ENCODE assay signal across 8 cellular contexts in genomic region chr7:158828343-158829020, GRCh38. TPM values are rescaled to one million over a fixed set of nuclear protein-coding genes. Genes with fewer than 3 reads are reported as not detected.
DNase-seq lines count a peak whose midpoint lies in the region; ATAC-seq and TF ChIP-seq lines count a peak whose summit lies in the region.

No MANE protein-coding gene starts in this region.

- peaks cover 46% of the 10 kb centered on the region for H3K4me1 Mint-ChIP-seq in activated CD4-positive, alpha-beta T cell treated with anti-CD3 and anti-CD28 coated beads, Interleukin-2, amount 10 ng/mL, durations not matched to agents 24 days and 14 days
- H3K4me1 Mint-ChIP-seq in MCF 10A (ENCODE audit: insufficient read depth, unreplicated experiment): peaks cover 15% of the 10 kb centered on the region

- 1 to 2% (median 1%) methylated on average over 50 to 74 of the region's 74 CpGs for WGBS in spleen, 5 donors

- no peaks in the 10 kb centered on the region for H3K27me3 ChIP-seq in spleen (replicated peaks in 1 of 7)

- H3K36me3 ChIP-seq in spleen: no peaks in the 10 kb centered on the region

- H3K27ac ChIP-seq in spleen: peak overlapping the region; percentile 96 to 100 (median 99)

- H3K36me3 Mint-ChIP-seq in activated CD4-positive, alpha-beta T cell treated with anti-CD3 and anti-CD28 coated beads, Interleukin-2, amount 10 ng/mL, durations not matched to agents 24 days and 14 days (ENCODE audit: low read depth): peaks cover 15% of the 10 kb centered on the region
- H3K36me3 Mint-ChIP-seq in MCF 10A (ENCODE audit: insufficient read depth, unreplicated experiment): peaks cover 22% of the 10 kb centered on the region

- ATAC-seq in HG02763 (IDR thresholded peaks at IDR 0.05; ENCODE audit: unreplicated experiment) (no peak), GM19467 (IDR thresholded peaks at IDR 0.05; ENCODE audit: unreplicated experiment) (no peak)

- H3K27me3 Mint-ChIP-seq in activated CD4-positive, alpha-beta T cell treated with anti-CD3 and anti-CD28 coated beads, Interleukin-2, amount 10 ng/mL, durations not matched to agents 24 days and 14 days: peaks cover 11% of the 10 kb centered on the region
- no peaks in the 10 kb centered on the region for H3K27me3 Mint-ChIP-seq in MCF 10A (ENCODE audit: insufficient read depth, unreplicated experiment)

- CTCF ChIA-PET in MCF 10A (lab: Yijun Ruan, JAX): interaction anchor here (0.7 to 1.7 kb wide), 4 partner anchors 9 to 18 kb away, joined by 3 to 7 read pairs (median 4); no protein-coding TSS in a partner anchor

- no TSS peak for BruUV-seq in MCF 10A (replicated peaks; lab: Mats Ljungman, UMichigan)

- no peak for TF ChIP-seq POLR2A in spleen (IDR thresholded peaks at IDR 0.05)

- peak overlapping the region; percentile 87 for H3K4me3 Mint-ChIP-seq in activated CD4-positive, alpha-beta T cell treated with anti-CD3 and anti-CD28 coated beads, Interleukin-2, amount 10 ng/mL, durations not matched to agents 24 days and 14 days
- peak overlapping the region; percentile 87 for H3K4me3 Mint-ChIP-seq in MCF 10A (ENCODE audit: unreplicated experiment)

- peaks cover 10 to 58% (median 50%) of the 10 kb centered on the region in 6 donors for H3K4me1 ChIP-seq in spleen

- H3K27ac Mint-ChIP-seq in activated CD4-positive, alpha-beta T cell treated with anti-CD3 and anti-CD28 coated beads, Interleukin-2, amount 10 ng/mL, durations not matched to agents 24 days and 14 days: peak overlapping the region; percentile 93
- H3K27ac Mint-ChIP-seq in MCF 10A (ENCODE audit: low read depth, unreplicated experiment): peak overlapping the region; percentile 81

- no peak for TF ChIP-seq CTCF in MCF 10A (IDR thresholded peaks at IDR 0.05; ENCODE audit: unreplicated experiment)
- no peak for TF ChIP-seq CTCF in spleen (IDR thresholded peaks at IDR 0.05 in 8 of 11, conservative IDR thresholded peaks at IDR 0.05 in 3 of 11)

- H3K9me3 Mint-ChIP-seq in activated CD4-positive, alpha-beta T cell treated with anti-CD3 and anti-CD28 coated beads, Interleukin-2, amount 10 ng/mL, durations not matched to agents 24 days and 14 days: no peaks in the 10 kb centered on the region
- no peaks in the 10 kb centered on the region for H3K9me3 Mint-ChIP-seq in MCF 10A (ENCODE audit: unreplicated experiment)

- H3K9me3 ChIP-seq in spleen: no peaks in the 10 kb centered on the region

- POLR2A ChIA-PET in MCF 10A (lab: Yijun Ruan, JAX): interaction anchor here (0.8 to 5.5 kb wide), 10 partner anchors 11 to 395 kb away, joined by 3 to 112 read pairs (median 7); no protein-coding TSS in a partner anchor

- peak; percentile 78 for DNase-seq in activated CD4-positive, alpha-beta T cell treated with anti-CD3 and anti-CD28 coated beads, Interleukin-2, amount 10 ng/mL, durations not matched to agents 24 days and 14 days
- DNase-seq in activated CD4-positive, alpha-beta T cell treated with anti-CD3 and anti-CD28 coated beads for 1 hour: no peak
- DNase-seq in NCI-H69 (lab: John Stamatoyannopoulos, UW): peak; percentile 69
- no peak for DNase-seq in MCF 10A (ENCODE audit: unreplicated experiment)
- DNase-seq in islet precursor cell: peak; percentile 76
- DNase-seq in spleen: peak; percentile 95

- intact Hi-C loops in activated CD4-positive, alpha-beta T cell treated with anti-CD3 and anti-CD28 coated beads, Interleukin-2, amount 10 ng/mL, durations not matched to agents 24 days and 14 days (cut with micrococcal nuclease): loop anchor here (1.0 to 5.0 kb wide), 6 partner anchors 10 to 124 kb away; partner anchors contain the start of genes DYNC2I1 and NCAPG2
- intact Hi-C loops in MCF 10A (cut with micrococcal nuclease): loop anchor here (1.0 to 5.0 kb wide), 4 partner anchors 26 to 121 kb away; partner anchors contain the start of gene DYNC2I1
- intact Hi-C loops in spleen (cut with DNase I; ENCODE audit: low total_unique reads): loop anchor here (2.0 kb wide), 1 partner anchor 132 kb away; no protein-coding TSS in a partner anchor

- H3K4me3 ChIP-seq in spleen: peak overlapping the region; percentile 53 to 95 (median 80)

RNA-seq across cellular contexts. Expression of gene ESYT2, which starts 0.8 kb away (rescaled TPM):
- 60.3 and 61.3 TPM in 2 replicates for total RNA-seq in activated CD4-positive, alpha-beta T cell treated with anti-CD3 and anti-CD28 coated beads, Interleukin-2, amount 10 ng/mL, durations not matched to agents 24 days and 14 days
- 74.1 and 78.6 TPM in 2 replicates for total RNA-seq in MCF 10A (2022)
- 10 to 100 TPM; 37.1 to 61.0 (median 47.2) TPM for total RNA-seq in spleen
- polyA plus RNA-seq in spleen: 10 to 100 TPM in 2 of 3 donors, 1 to 10 TPM in 1; 6.6 to 10.3 (median 10.0) TPM

RNA-seq across cellular contexts. Expression of gene DYNC2I1, which starts 27.9 kb away (rescaled TPM):
- 13.6 and 13.9 TPM in 2 replicates for total RNA-seq in activated CD4-positive, alpha-beta T cell treated with anti-CD3 and anti-CD28 coated beads, Interleukin-2, amount 10 ng/mL, durations not matched to agents 24 days and 14 days
- total RNA-seq in MCF 10A (2022) (14.4 and 16.5 TPM in 2 replicates), spleen (10 to 100 TPM; 14.9 to 21.7 (median 17.8) TPM)
- polyA plus RNA-seq in spleen: 1 to 10 TPM; 3.7 to 8.6 (median 8.0) TPM

Comparison
In these comparisons a context has a peak if more than half of its experiments do, and no peak if none do; other contexts are left out.
1. DNase-seq: peak in activated CD4-positive, alpha-beta T cell treated with anti-CD3 and anti-CD28 coated beads, Interleukin-2, amount 10 ng/mL, durations not matched to agents 24 days and 14 days (single experiment), NCI-H69 (single experiment), islet precursor cell (single experiment) and spleen (single experiment); none in activated CD4-positive, alpha-beta T cell treated with anti-CD3 and anti-CD28 coated beads for 1 hour (single experiment) and MCF 10A (single experiment).